Comparison of ENCODE assay signal across 11 cellular contexts in genomic region chr11:35151896-35152295, GRCh38. TPM values are rescaled to one million over a fixed set of nuclear protein-coding genes. Genes with fewer than 3 reads are reported as not detected.
A peak's percentile ranks its signal among the peaks of the same experiment; 100 is the strongest.
DNase-seq lines count a peak whose midpoint lies in the region; ATAC-seq and TF ChIP-seq lines count a peak whose summit lies in the region.
"Had no signal": no experiment of that assay in that cellular context is flagged by ENCODE, and none has a peak within 500 bp of the region (broad histone marks: within the 10 kb centered on the region; RNA-seq: fewer than 3 reads in every experiment).

No MANE protein-coding gene starts in this region.

- H3K27me3 ChIP-seq in CD8-positive, alpha-beta T cell (ENCODE audit: insufficient read depth, low read length): no peaks in the 10 kb centered on the region
- H3K27me3 ChIP-seq: BLaER1 treated with 17β-estradiol and CSF1 and Interleukin-3, amounts not matched to agents 10 nM and 100 nM had no signal

- H3K9me3 ChIP-seq in CD8-positive, alpha-beta T cell (ENCODE audit: low read length): no peaks in the 10 kb centered on the region

- peak overlapping the region; percentile 13 for H3K4me3 Mint-ChIP-seq in CD8-positive, alpha-beta T cell
- H3K4me3 Mint-ChIP-seq in dendritic cell treated with granulocyte-macrophage colony-stimulating factor and Interleukin-4, amounts not matched to agents 40 ng/mL and 50 ng/mL, for 4 days: no peak overlapping the region
- no peak overlapping the region for H3K4me3 Mint-ChIP-seq in neural crest cell

- H3K9me3 Mint-ChIP-seq in CD8-positive, alpha-beta T cell: peaks cover 2% of the 10 kb centered on the region
- no peaks in the 10 kb centered on the region for H3K9me3 Mint-ChIP-seq in dendritic cell treated with granulocyte-macrophage colony-stimulating factor and Interleukin-4, amounts not matched to agents 40 ng/mL and 50 ng/mL, for 4 days
- peaks cover 4% of the 10 kb centered on the region for H3K9me3 Mint-ChIP-seq in neural crest cell

- H3K27ac Mint-ChIP-seq in CD8-positive, alpha-beta T cell: peak overlapping the region; percentile 87
- H3K27ac Mint-ChIP-seq in dendritic cell treated with granulocyte-macrophage colony-stimulating factor and Interleukin-4, amounts not matched to agents 40 ng/mL and 50 ng/mL, for 4 days: peak overlapping the region; percentile 13
- peak overlapping the region; percentile 12 for H3K27ac Mint-ChIP-seq in neural crest cell (ENCODE audit: unreplicated experiment)

- H3K36me3 Mint-ChIP-seq in CD8-positive, alpha-beta T cell: peaks cover 86% of the 10 kb centered on the region
- peaks cover 99% of the 10 kb centered on the region for H3K36me3 Mint-ChIP-seq in dendritic cell treated with granulocyte-macrophage colony-stimulating factor and Interleukin-4, amounts not matched to agents 40 ng/mL and 50 ng/mL, for 4 days (ENCODE audit: low read depth)
- no peaks in the 10 kb centered on the region for H3K36me3 Mint-ChIP-seq in neural crest cell (ENCODE audit: low read depth)

- no peak for ATAC-seq in CD8-positive, alpha-beta T cell
- no peak for ATAC-seq in left colon

- H3K4me3 ChIP-seq in CD8-positive, alpha-beta T cell (ENCODE audit: low read depth, low read length): no peak overlapping the region
- H3K4me3 ChIP-seq: BLaER1 treated with 17β-estradiol and CSF1 and Interleukin-3, amounts not matched to agents 10 nM and 100 nM had no signal

- POLR2A ChIA-PET in CD8-positive, alpha-beta T cell (lab: Charles Lee): interaction anchor here (0.8 to 4.3 kb wide), 4 partner anchors 9 to 18 kb away, joined by 3 to 31 read pairs (median 4); no protein-coding TSS in a partner anchor

- peaks cover 100% of the 10 kb centered on the region for H3K4me1 ChIP-seq in CD8-positive, alpha-beta T cell (ENCODE audit: insufficient read depth, low read length)

- intact Hi-C loops in CD8-positive, alpha-beta T cell (cut with DNase I, micrococcal nuclease): no loop called here
- intact Hi-C loops in dendritic cell treated with granulocyte-macrophage colony-stimulating factor and Interleukin-4, amounts not matched to agents 40 ng/mL and 50 ng/mL, for 4 days (cut with micrococcal nuclease): no loop called here
- intact Hi-C loops in left colon (cut with DNase I, micrococcal nuclease) (no loop called here), posterior cingulate gyrus (cut with DNase I) (no loop called here)

- H3K36me3 ChIP-seq in CD8-positive, alpha-beta T cell (ENCODE audit: insufficient read depth, low read length): no peaks in the 10 kb centered on the region

- DNase-seq in CD8-positive, alpha-beta T cell: no peak
- DNase-seq in NCI-H69 (lab: John Stamatoyannopoulos, UW): peak; percentile 73
- DNase-seq in neural crest cell (ENCODE audit: low read depth, low spot score): no peak
- no peak for DNase-seq in mesenteric fat pad (ENCODE audit: low spot score)
- no peak for DNase-seq in left colon
- no peak for DNase-seq in NCI-H1930 (lab: John Stamatoyannopoulos, UW)
- no peak for DNase-seq in posterior cingulate gyrus
- DNase-seq: dermis blood vessel endothelial cell, left cardiac atrium had no signal

- no peaks in the 10 kb centered on the region for H3K27me3 Mint-ChIP-seq in CD8-positive, alpha-beta T cell (ENCODE audit: low read depth)
- H3K27me3 Mint-ChIP-seq in dendritic cell treated with granulocyte-macrophage colony-stimulating factor and Interleukin-4, amounts not matched to agents 40 ng/mL and 50 ng/mL, for 4 days: no peaks in the 10 kb centered on the region
- H3K27me3 Mint-ChIP-seq in neural crest cell (ENCODE audit: low read depth): no peaks in the 10 kb centered on the region

- no peak for TF ChIP-seq CTCF in CD8-positive, alpha-beta T cell (IDR thresholded peaks at IDR 0.05)
- no peak for TF ChIP-seq CTCF in neural crest cell (conservative IDR thresholded peaks at IDR 0.05)

- peaks cover 96% of the 10 kb centered on the region for H3K4me1 Mint-ChIP-seq in CD8-positive, alpha-beta T cell (ENCODE audit: low read depth)
- peaks cover 97% of the 10 kb centered on the region for H3K4me1 Mint-ChIP-seq in dendritic cell treated with granulocyte-macrophage colony-stimulating factor and Interleukin-4, amounts not matched to agents 40 ng/mL and 50 ng/mL, for 4 days (ENCODE audit: low read depth)
- H3K4me1 Mint-ChIP-seq in neural crest cell: no peaks in the 10 kb centered on the region

- no peak overlapping the region for H3K27ac ChIP-seq in CD8-positive, alpha-beta T cell (ENCODE audit: low read depth, low read length)

- CTCF ChIA-PET in CD8-positive, alpha-beta T cell (lab: Charles Lee): interaction anchor here (1.1 to 2.4 kb wide), 5 partner anchors 10 to 110 kb away, joined by 3 to 8 read pairs (median 4); no protein-coding TSS in a partner anchor

RNA-seq across cellular contexts. Expression of gene CD44, which starts 12.9 kb away (rescaled TPM):
- total RNA-seq in CD8-positive, alpha-beta T cell: 1,000 to 10,000 TPM; 1,070 to 1,104 TPM
- total RNA-seq in neural crest cell: 0.65 and 1.4 TPM in 2 replicates
- total RNA-seq in mesenteric fat pad: 280 TPM
- 100 to 1,000 TPM in 1 of 2 donors, 10 to 100 TPM in 1; 99.1 to 107 TPM for total RNA-seq in left colon

Comparison
In these comparisons a context has a peak if more than half of its experiments do, and no peak if none do; other contexts are left out.
1. H3K27ac Mint-ChIP-seq: peak in every context shown above with its lines; median percentile 87 in CD8-positive, alpha-beta T cell; 13 in dendritic cell treated with granulocyte-macrophage colony-stimulating factor and Interleukin-4, amounts not matched to agents 40 ng/mL and 50 ng/mL, for 4 days; 12 in neural crest cell.
2. RNA of gene CD44, which starts 12.9 kb away (total RNA-seq): 1,070 to 1,104 TPM in CD8-positive, alpha-beta T cell, 280 TPM in mesenteric fat pad (single experiment) and 99.1 to 107 TPM in left colon; 0.65 to 1.4 TPM in neural crest cell; every median in the first group is over 10 times any median in the second.